9 cellular contexts compared by ENCODE assay signal in genomic region chr4:76993787-76994641, GRCh38. TPM values are rescaled to one million over a fixed set of nuclear protein-coding genes. Genes with fewer than 3 reads are reported as not detected.
DNase-seq lines count a peak whose midpoint lies in the region; ATAC-seq and TF ChIP-seq lines count a peak whose summit lies in the region.
"Had no signal": no experiment of that assay in that cellular context is flagged by ENCODE, and none has a peak within 500 bp of the region (broad histone marks: within the 10 kb centered on the region; RNA-seq: fewer than 3 reads in every experiment).

No MANE protein-coding gene starts in this region.

- dilution Hi-C loops in IMR-90 (cut with HindIII; ENCODE audit: low sequenced_read_pairs, unreplicated experiment), result no loop called here

- H3K9me3 ChIP-seq in IMR-90 (ENCODE audit: control insufficient read depth, insufficient read depth, low read length), result no peaks in the 10 kb centered on the region
- no peaks in the 10 kb centered on the region for H3K9me3 ChIP-seq in lower lobe of right lung
- H3K9me3 ChIP-seq: neutrophil had no signal

- no peak overlapping the region; the same call in 1 of the 2 replicates for H3K14ac ChIP-seq in IMR-90 (replicated peaks; ENCODE audit: low read depth, low read length)

- H2AFZ ChIP-seq in IMR-90 (replicated peaks; ENCODE audit: low read length, poor library complexity), result no peak overlapping the region

- CTCF ChIA-PET in IMR-90 (lab: Yijun Ruan, JAX), result no interaction called here

- H2BK5ac ChIP-seq in IMR-90 (ENCODE audit: low read depth, low read length, poor library complexity, severe bottlenecking), result peak overlapping the region; percentile 14

- H4K8ac ChIP-seq in IMR-90 (ENCODE audit: low read depth in 2 of 2, low read length in 2 of 2), result no peak overlapping the region; a peak in 1 of 4 replicates

- H3K27me3 ChIP-seq in IMR-90 (ENCODE audit: control insufficient read depth, insufficient read depth, low read length) (no peaks in the 10 kb centered on the region), lower lobe of right lung (ENCODE audit: low read depth) (no peaks in the 10 kb centered on the region)

- in situ Hi-C loops in IMR-90 (cut with MboI; ENCODE audit: low sequenced_read_pairs), result no loop called here

- H4K91ac ChIP-seq in IMR-90 (ENCODE audit: insufficient read depth, low read depth, low read length), result no peak overlapping the region

- peaks cover 35 to 68% of the 10 kb centered on the region in 2 experiments for H3K79me1 ChIP-seq in IMR-90 (ENCODE audit: low read depth in 1 of 2, low read length in 2 of 2)

- ATAC-seq in GM21390 (IDR thresholded peaks at IDR 0.05; ENCODE audit: unreplicated experiment) (peak; percentile 85), IMR-90 (ENCODE audit: low read depth) (no peak), lower lobe of right lung (peak; percentile 30 to 48)

- H3K9me1 ChIP-seq in IMR-90 (ENCODE audit: insufficient read depth, low read length), result peaks cover 29% of the 10 kb centered on the region

- intact Hi-C loops in IMR-90 (cut with micrococcal nuclease), result no loop called here
- intact Hi-C loops in lower lobe of right lung (cut with DNase I), result no loop called here

- H3K4me3 ChIP-seq in IMR-90 (ENCODE audit: insufficient read depth, low read depth, low read length) (no peak overlapping the region), lower lobe of right lung (no peak overlapping the region)

- TF ChIP-seq POLR2A in IMR-90 (IDR thresholded peaks at IDR 0.05; ENCODE audit: low read depth, low read length), result no peak

- H4K5ac ChIP-seq in IMR-90 (ENCODE audit: low read depth, low read length), result no peak overlapping the region; the same call in 1 of the 2 replicates

- no peak overlapping the region for H3K56ac ChIP-seq in IMR-90 (ENCODE audit: extremely low read depth, insufficient read depth, low read length)

- H3K27ac ChIP-seq in IMR-90 (ENCODE audit: insufficient read depth, low read length) (peak overlapping the region; percentile 14; the same call in 1 of the 2 replicates), lower lobe of right lung (no peak overlapping the region)
- H3K27ac ChIP-seq: neutrophil had no signal

- H3K18ac ChIP-seq in IMR-90 (ENCODE audit: low read depth, low read length), result no peak overlapping the region

- peak; percentile 78 for DNase-seq in DMS 273 (lab: John Stamatoyannopoulos, UW; ENCODE audit: unreplicated experiment)
- DNase-seq in IMR-90, result no peak
- DNase-seq in activated CD4-positive, alpha-beta T cell treated with anti-CD3 and anti-CD28 coated beads, Interleukin-2, amount 50 U/mL, for 4 hours, result peak; percentile 22 to 43
- DNase-seq in lower lobe of right lung, result no peak
- DNase-seq in NCI-H128 (lab: John Stamatoyannopoulos, UW; ENCODE audit: unreplicated experiment), result no peak
- DNase-seq in NCI-H1105 (lab: John Stamatoyannopoulos, UW), result no peak
- no peak for DNase-seq in SKM-1 (lab: John Stamatoyannopoulos, UW; ENCODE audit: unreplicated experiment)

- POLR2A ChIA-PET in IMR-90 (lab: Charles Lee; ENCODE audit: unreplicated experiment), result interaction anchor here (0.5 to 0.7 kb wide), 4 partner anchors 166 to 299 kb away, joined by 3 to 4 read pairs (median 4); no protein-coding TSS in a partner anchor

- H2BK20ac ChIP-seq in IMR-90 (ENCODE audit: low read depth, low read length), result no peak overlapping the region

- H2BK15ac ChIP-seq in IMR-90 (ENCODE audit: low read depth, low read length), result no peak overlapping the region

- no peak overlapping the region for H3K9ac ChIP-seq in IMR-90 (ENCODE audit: low read depth, low read length)

- 0 out of 2 replicates have a peak overlapping the region, but pooled peaks have one; percentile 29 for H3K23ac ChIP-seq in IMR-90 (ENCODE audit: low read depth, low read length)

- no peak overlapping the region for H3K4me2 ChIP-seq in IMR-90 (ENCODE audit: low read depth, low read length)

- no peak overlapping the region for H3K4ac ChIP-seq in IMR-90 (ENCODE audit: low read depth, low read length)

- H4K20me1 ChIP-seq in IMR-90 (ENCODE audit: insufficient read depth, low read length), result peaks cover 46% of the 10 kb centered on the region; the same call in 1 of the 2 replicates

- TF ChIP-seq RAD21 in IMR-90 (IDR thresholded peaks at IDR 0.05; ENCODE audit: low read length), result no peak

- no TSS peak for BruUV-seq in IMR-90 (replicated peaks; lab: Mats Ljungman, UMichigan)

- 100% methylated on average over 1 of the region's 10 CpGs; no CpG with 5 or more reads in 1 of the 2 experiments for WGBS in IMR-90 (ENCODE audit: extremely low coverage in 2 of 2, insufficient read length in 1 of 2), 2 experiments

- peak overlapping the region; percentile 3; the same call in 1 of the 2 replicates for H2AK5ac ChIP-seq in IMR-90 (ENCODE audit: low read depth, low read length)

- peaks cover 21% of the 10 kb centered on the region for H3K4me1 ChIP-seq in IMR-90 (ENCODE audit: control insufficient read depth, insufficient read depth, low read length)
- H3K4me1 ChIP-seq in lower lobe of right lung, result peaks cover 22% of the 10 kb centered on the region

- H3K36me3 ChIP-seq in IMR-90 (ENCODE audit: control insufficient read depth, insufficient read depth, low read length) (peaks cover 33% of the 10 kb centered on the region), lower lobe of right lung (peaks cover 29% of the 10 kb centered on the region)
- H3K36me3 ChIP-seq: neutrophil had no signal

- TF ChIP-seq CTCF in IMR-90 (conservative IDR thresholded peaks at IDR 0.05; ENCODE audit: low read depth, low read length) (no peak), lower lobe of right lung (IDR thresholded peaks at IDR 0.05) (no peak)

- no peak overlapping the region for H2AK9ac ChIP-seq in IMR-90 (replicated peaks; ENCODE audit: low read depth, low read length, poor library complexity)

- H2BK120ac ChIP-seq in IMR-90 (ENCODE audit: low read depth, low read length), result no peak overlapping the region

TF ChIP-seq in IMR-90, 13 proteins besides CTCF, POLR2A, EP300 and RAD21:
- TF ChIP-seq FOS (IDR thresholded peaks at IDR 0.05; ENCODE audit: low read depth, low read length) (no peak), SMC3 (IDR thresholded peaks at IDR 0.05; ENCODE audit: low read depth, low read length) (no peak)

RNA-seq across cellular contexts. Expression of gene SEPTIN11, which starts 44.5 kb away (rescaled TPM):
- total RNA-seq in IMR-90 (2012; rRNA removed), result 573 and 632 TPM in 2 replicates
- 258 and 267 TPM in 2 replicates for polyA plus RNA-seq in IMR-90 (2012; rRNA removed)
- polyA plus RNA-seq in IMR-90 (2012; cell fraction: cytosol; rRNA removed), result 75.9 and 85.0 TPM in 2 replicates
- polyA plus RNA-seq in IMR-90 (2012; cell fraction: nucleus; rRNA removed; ENCODE audit: low replicate concordance), result 36.2 and 197 TPM in 2 replicates
- total RNA-seq in lower lobe of right lung, result 127 TPM

Comparison
In these comparisons a context has a peak if more than half of its experiments do, and no peak if none do; other contexts are left out.
1. DNase-seq: peak in DMS 273 (single experiment) and activated CD4-positive, alpha-beta T cell treated with anti-CD3 and anti-CD28 coated beads, Interleukin-2, amount 50 U/mL, for 4 hours (2 of 2); none in IMR-90 (single experiment), lower lobe of right lung (single experiment), NCI-H128 (single experiment), NCI-H1105 (single experiment) and SKM-1 (single experiment).